In genomic region chr4:52715255-52715897, GRCh38 we compare ENCODE assay signal across 13 cellular contexts. TPM values are rescaled to one million over a fixed set of nuclear protein-coding genes. Genes with fewer than 3 reads are reported as not detected.
DNase-seq lines count a peak whose midpoint lies in the region; ATAC-seq, FAIRE-seq and TF ChIP-seq lines count a peak whose summit lies in the region.
"Had no signal": no experiment of that assay in that cellular context is flagged by ENCODE, and none has a peak within 500 bp of the region (broad histone marks: within the 10 kb centered on the region; RNA-seq: fewer than 3 reads in every experiment).

No MANE protein-coding gene starts in this region.

- no peak for DNase-seq in activated CD4-positive, alpha-beta T cell treated with anti-CD3 and anti-CD28 coated beads for 36 hours
- DNase-seq in activated CD4-positive, alpha-beta T cell treated with anti-CD3 and anti-CD28 coated beads, Interleukin-2, amount 50 U/mL, for 4 hours = no peak
- DNase-seq in HL-60 (ENCODE audit: low read depth in 1 of 2, low spot score in 1 of 2) (peak in 1 of 2 experiments; percentile 12), NAMALWA (ENCODE audit: low spot score) (no peak), small intestine (no peak)
- no peak for DNase-seq in activated CD8-positive, alpha-beta T cell treated with anti-CD3 and anti-CD28 coated beads, Interleukin-2, amount 10 ng/mL, durations not matched to agents 7 days and 5 days
- DNase-seq: activated naive CD4-positive, alpha-beta T cell treated with Interleukin-2 at 50 U/mL for 16 hours; cortex of kidney; GM23248; left ventricle myocardium superior; RPMI8226 had no signal

- 91 to 97% (median 92%) methylated on average over 7 of the region's 7 CpGs for WGBS in small intestine, 3 donors

- H3K36me3 ChIP-seq in small intestine (ENCODE audit: control insufficient read depth in 2 of 2, insufficient read depth in 2 of 2, low read length in 2 of 2) = peaks cover 0 to 1% of the 10 kb centered on the region in 2 donors

- peak overlapping the region; percentile 90 for H3K4me3 Mint-ChIP-seq in activated CD4-positive, alpha-beta T cell treated with anti-CD3 and anti-CD28 coated beads for 36 hours
- H3K4me3 Mint-ChIP-seq in activated CD8-positive, alpha-beta T cell treated with anti-CD3 and anti-CD28 coated beads, Interleukin-2, amount 10 ng/mL, durations not matched to agents 7 days and 5 days = peak overlapping the region; percentile 95
- peak overlapping the region; percentile 40 to 96 (median 95) for H3K4me3 Mint-ChIP-seq in nephron

- H3K27ac Mint-ChIP-seq in activated CD4-positive, alpha-beta T cell treated with anti-CD3 and anti-CD28 coated beads for 36 hours = peak overlapping the region; percentile 99
- peak overlapping the region; percentile 43 for H3K27ac Mint-ChIP-seq in activated CD8-positive, alpha-beta T cell treated with anti-CD3 and anti-CD28 coated beads, Interleukin-2, amount 10 ng/mL, durations not matched to agents 7 days and 5 days
- no peak overlapping the region for H3K27ac Mint-ChIP-seq in nephron

- peaks cover 59% of the 10 kb centered on the region for H3K36me3 Mint-ChIP-seq in activated CD4-positive, alpha-beta T cell treated with anti-CD3 and anti-CD28 coated beads for 36 hours (ENCODE audit: low read depth)
- peaks cover 59% of the 10 kb centered on the region for H3K36me3 Mint-ChIP-seq in activated CD8-positive, alpha-beta T cell treated with anti-CD3 and anti-CD28 coated beads, Interleukin-2, amount 10 ng/mL, durations not matched to agents 7 days and 5 days (ENCODE audit: low read depth)
- H3K36me3 Mint-ChIP-seq in nephron (ENCODE audit: low read depth) = peaks cover 53% of the 10 kb centered on the region

- FAIRE-seq in small intestine (lab: Jason Lieb, UNC) = no peak

- peaks cover 3 to 11% of the 10 kb centered on the region in 2 donors for H3K4me1 ChIP-seq in small intestine (ENCODE audit: control insufficient read depth in 2 of 2, insufficient read depth in 1 of 2, low read depth in 1 of 2, low read length in 1 of 2)

- H3K4me3 ChIP-seq in HL-60 (replicated peaks; ENCODE audit: insufficient read depth, low read length) (no peak overlapping the region), small intestine (ENCODE audit: low read depth in 1 of 2, low read length in 2 of 2) (no peak overlapping the region)
- H3K4me3 ChIP-seq: GM23248 had no signal

- no peaks in the 10 kb centered on the region for H3K9me3 Mint-ChIP-seq in activated CD4-positive, alpha-beta T cell treated with anti-CD3 and anti-CD28 coated beads for 36 hours (ENCODE audit: low read depth)
- H3K9me3 Mint-ChIP-seq in activated CD8-positive, alpha-beta T cell treated with anti-CD3 and anti-CD28 coated beads, Interleukin-2, amount 10 ng/mL, durations not matched to agents 7 days and 5 days (ENCODE audit: insufficient read depth) = no peaks in the 10 kb centered on the region
- no peaks in the 10 kb centered on the region for H3K9me3 Mint-ChIP-seq in nephron

- POLR2A ChIA-PET in activated CD4-positive, alpha-beta T cell treated with anti-CD3 and anti-CD28 coated beads for 36 hours (lab: Charles Lee) = no interaction called here
- POLR2A ChIA-PET in activated CD8-positive, alpha-beta T cell treated with anti-CD3 and anti-CD28 coated beads, Interleukin-2, amount 10 ng/mL, durations not matched to agents 7 days and 5 days (lab: Charles Lee) = no interaction called here

- H3K9me3 ChIP-seq in small intestine (ENCODE audit: control insufficient read depth, low read depth) = no peaks in the 10 kb centered on the region

- CTCF ChIA-PET in activated CD4-positive, alpha-beta T cell treated with anti-CD3 and anti-CD28 coated beads for 36 hours (lab: Charles Lee) = no interaction called here
- CTCF ChIA-PET in activated CD8-positive, alpha-beta T cell treated with anti-CD3 and anti-CD28 coated beads, Interleukin-2, amount 10 ng/mL, durations not matched to agents 7 days and 5 days (lab: Charles Lee) = no interaction called here

- peaks cover 45% of the 10 kb centered on the region for H3K4me1 Mint-ChIP-seq in activated CD4-positive, alpha-beta T cell treated with anti-CD3 and anti-CD28 coated beads for 36 hours
- peaks cover 46% of the 10 kb centered on the region for H3K4me1 Mint-ChIP-seq in activated CD8-positive, alpha-beta T cell treated with anti-CD3 and anti-CD28 coated beads, Interleukin-2, amount 10 ng/mL, durations not matched to agents 7 days and 5 days (ENCODE audit: low read depth)
- peaks cover 28% of the 10 kb centered on the region for H3K4me1 Mint-ChIP-seq in nephron

- peak overlapping the region; percentile 75 for H3K27ac ChIP-seq in HL-60 (replicated peaks)
- no peak overlapping the region for H3K27ac ChIP-seq in small intestine (ENCODE audit: low read depth in 1 of 2, low read length in 1 of 2)
- H3K27ac ChIP-seq: GM23248 had no signal

- intact Hi-C loops in activated CD4-positive, alpha-beta T cell treated with anti-CD3 and anti-CD28 coated beads for 36 hours (cut with DNase I, micrococcal nuclease) = loop anchor here in 1 of 2 experiments (10.0 kb wide), 2 partner anchors 419 to 649 kb away; partner anchors contain the start of gene SCFD2

- ATAC-seq in activated CD4-positive, alpha-beta T cell treated with anti-CD3 and anti-CD28 coated beads for 36 hours = no peak
- ATAC-seq in activated CD8-positive, alpha-beta T cell treated with anti-CD3 and anti-CD28 coated beads, Interleukin-2, amount 10 ng/mL, durations not matched to agents 7 days and 5 days = no peak
- ATAC-seq in GM21447 (IDR thresholded peaks at IDR 0.05; ENCODE audit: unreplicated experiment) = no peak
- ATAC-seq: left ventricle myocardium superior had no signal

- no peak for TF ChIP-seq CTCF in HL-60 (IDR thresholded peaks at IDR 0.05; ENCODE audit: insufficient read depth, low read length)
- no peak for TF ChIP-seq CTCF in nephron (IDR thresholded peaks at IDR 0.05; ENCODE audit: unreplicated experiment in 3 of 3)

- H3K27me3 Mint-ChIP-seq in activated CD4-positive, alpha-beta T cell treated with anti-CD3 and anti-CD28 coated beads for 36 hours = no peaks in the 10 kb centered on the region
- H3K27me3 Mint-ChIP-seq in activated CD8-positive, alpha-beta T cell treated with anti-CD3 and anti-CD28 coated beads, Interleukin-2, amount 10 ng/mL, durations not matched to agents 7 days and 5 days (ENCODE audit: low read depth) = peaks cover 3% of the 10 kb centered on the region
- no peaks in the 10 kb centered on the region for H3K27me3 Mint-ChIP-seq in nephron (ENCODE audit: low read depth)

- H3K27me3 ChIP-seq in HL-60 (ENCODE audit: insufficient read depth, poor library complexity, severe bottlenecking) (no peaks in the 10 kb centered on the region), small intestine (ENCODE audit: control insufficient read depth in 2 of 2, insufficient read depth in 2 of 2, low read length in 2 of 2) (no peaks in the 10 kb centered on the region)

RNA-seq across cellular contexts. Expression of gene ERVMER34-1, which starts 35.8 kb away (rescaled TPM):
- total RNA-seq in activated CD4-positive, alpha-beta T cell treated with anti-CD3 and anti-CD28 coated beads for 36 hours = under 1 TPM; 0.14 to 0.67 TPM
- total RNA-seq in activated CD8-positive, alpha-beta T cell treated with anti-CD3 and anti-CD28 coated beads, Interleukin-2, amount 10 ng/mL, durations not matched to agents 7 days and 5 days = not detected
- polyA plus RNA-seq in small intestine = under 1 TPM in 2 of 3 donors, not detected in 1; 0.27 to 0.37 TPM
- total RNA-seq: GM23248 had no signal
- polyA plus RNA-seq: GM23248 had no signal

RNA-seq across cellular contexts. Expression of gene USP46, which starts 56.3 kb away (rescaled TPM):
- 1 to 10 TPM; 4.3 to 5.4 TPM for total RNA-seq in activated CD4-positive, alpha-beta T cell treated with anti-CD3 and anti-CD28 coated beads for 36 hours
- total RNA-seq in activated CD8-positive, alpha-beta T cell treated with anti-CD3 and anti-CD28 coated beads, Interleukin-2, amount 10 ng/mL, durations not matched to agents 7 days and 5 days = 1 to 10 TPM; 3.8 to 4.6 TPM
- 1 to 10 TPM; 2.2 to 4.2 (median 3.1) TPM for polyA plus RNA-seq in small intestine

Comparison
In these comparisons a context has a peak if more than half of its experiments do, and no peak if none do; other contexts are left out.
1. H3K27ac Mint-ChIP-seq: peak in activated CD4-positive, alpha-beta T cell treated with anti-CD3 and anti-CD28 coated beads for 36 hours (single experiment) and activated CD8-positive, alpha-beta T cell treated with anti-CD3 and anti-CD28 coated beads, Interleukin-2, amount 10 ng/mL, durations not matched to agents 7 days and 5 days (single experiment); none in nephron (0 of 3).
2. Peak in every context shown above with its lines, with median percentiles within 50 percentile points of each other: H3K4me3 Mint-ChIP-seq.